Comparison of ENCODE assay signal across 1 cellular context in the genomic region with DNA sequence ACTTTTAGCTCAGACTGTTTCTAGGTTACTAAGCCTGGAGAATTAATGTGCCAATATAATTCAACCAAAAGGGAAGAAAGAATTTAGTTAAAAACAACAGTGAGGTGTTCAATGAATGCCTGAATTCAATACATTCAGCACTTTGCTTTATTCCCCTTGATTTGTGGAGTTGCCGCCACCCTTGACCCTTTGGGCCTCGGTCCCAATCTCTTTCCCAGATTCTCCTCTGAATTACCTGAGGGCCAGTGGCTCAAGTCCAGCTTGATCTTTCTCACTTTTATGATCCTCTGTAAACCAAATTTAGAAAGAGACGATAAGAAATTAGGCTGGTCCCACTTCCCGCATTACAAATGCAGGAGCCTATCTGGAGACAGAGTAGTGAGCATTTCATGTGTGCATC.
A peak's percentile ranks its signal among the peaks of the same experiment; 100 is the strongest.
DNase-seq lines count a peak whose midpoint lies in the region; ATAC-seq lines count a peak whose summit lies in the region.
"Not testable (repeated sequence)": the region's sequence is repeated elsewhere in the genome, so short reads cannot be mapped to it uniquely, and the experiment has no call there.

No MANE protein-coding gene starts in this region.

- peak; percentile 76 for ATAC-seq in left lobe of liver

- not testable (repeated sequence) for DNase-seq in left lobe of liver (ENCODE audit: low spot score)
